In genomic region chr13:69324109-69324886, GRCh38 we compare ENCODE assay signal across 9 cellular contexts.
A peak's percentile ranks its signal among the peaks of the same experiment; 100 is the strongest.
DNase-seq lines count a peak whose midpoint lies in the region; ATAC-seq, FAIRE-seq and TF ChIP-seq lines count a peak whose summit lies in the region.
"Had no signal": no experiment of that assay in that cellular context is flagged by ENCODE, and none has a peak within 500 bp of the region (broad histone marks: within the 10 kb centered on the region; RNA-seq: fewer than 3 reads in every experiment).

No MANE protein-coding gene starts in this region.

- H3K4me3 Mint-ChIP-seq in astrocyte (ENCODE audit: unreplicated experiment) (no peak overlapping the region), osteocyte (ENCODE audit: unreplicated experiment) (no peak overlapping the region)
- H3K4me3 Mint-ChIP-seq: activated CD4-positive, alpha-beta T cell treated with anti-CD3 and anti-CD28 coated beads, Interleukin-2, amount 10 ng/mL, durations not matched to agents 24 days and 14 days had no signal

- H3K9ac ChIP-seq in astrocyte (ENCODE audit: low read length): no peak overlapping the region

- H3K36me3 Mint-ChIP-seq in astrocyte (ENCODE audit: low read depth, unreplicated experiment) (no peaks in the 10 kb centered on the region), osteocyte (ENCODE audit: unreplicated experiment) (no peaks in the 10 kb centered on the region)

- H3K27me3 ChIP-seq in astrocyte (ENCODE audit: insufficient read depth, low read length): no peaks in the 10 kb centered on the region

- no peaks in the 10 kb centered on the region for H3K36me3 ChIP-seq in astrocyte (ENCODE audit: insufficient read depth, low read length)

- FAIRE-seq in astrocyte (lab: Jason Lieb, UNC): no peak

- H3K27me3 Mint-ChIP-seq in astrocyte (ENCODE audit: low read depth, unreplicated experiment) (no peaks in the 10 kb centered on the region), osteocyte (ENCODE audit: unreplicated experiment) (peaks cover 3% of the 10 kb centered on the region)
- H3K27me3 Mint-ChIP-seq: activated CD4-positive, alpha-beta T cell treated with anti-CD3 and anti-CD28 coated beads, Interleukin-2, amount 10 ng/mL, durations not matched to agents 24 days and 14 days had no signal

- no peaks in the 10 kb centered on the region for H4K20me1 ChIP-seq in astrocyte (ENCODE audit: insufficient read depth, low read length)

- peaks cover 9% of the 10 kb centered on the region for H3K4me1 Mint-ChIP-seq in astrocyte (ENCODE audit: low read depth, unreplicated experiment)
- H3K4me1 Mint-ChIP-seq in osteocyte (ENCODE audit: unreplicated experiment): no peaks in the 10 kb centered on the region
- H3K4me1 Mint-ChIP-seq: activated CD4-positive, alpha-beta T cell treated with anti-CD3 and anti-CD28 coated beads, Interleukin-2, amount 10 ng/mL, durations not matched to agents 24 days and 14 days had no signal

- DNase-seq in NCI-H2227 (lab: John Stamatoyannopoulos, UW; ENCODE audit: unreplicated experiment) (peak; percentile 51), astrocyte (ENCODE audit: low read depth) (peak; percentile 25), osteocyte (ENCODE audit: extremely low spot score, unreplicated experiment) (no peak)
- DNase-seq: activated CD4-positive, alpha-beta T cell treated with anti-CD3 and anti-CD28 coated beads, Interleukin-2, amount 10 ng/mL, durations not matched to agents 24 days and 14 days; midbrain had no signal

- H3K4me3 ChIP-seq in astrocyte (ENCODE audit: insufficient read depth, low read depth, low read length): no peak overlapping the region

- no peak overlapping the region for H3K4me2 ChIP-seq in astrocyte (ENCODE audit: low read length)

- TF ChIP-seq CTCF in astrocyte (IDR thresholded peaks at IDR 0.05; ENCODE audit: insufficient read depth, low read depth, low read length) (peak; percentile 16), osteocyte (IDR thresholded peaks at IDR 0.05) (peak; percentile 51)

- H3K9me3 Mint-ChIP-seq in astrocyte (ENCODE audit: unreplicated experiment): no peaks in the 10 kb centered on the region
- no peaks in the 10 kb centered on the region for H3K9me3 Mint-ChIP-seq in osteocyte (ENCODE audit: unreplicated experiment)
- H3K9me3 Mint-ChIP-seq: activated CD4-positive, alpha-beta T cell treated with anti-CD3 and anti-CD28 coated beads, Interleukin-2, amount 10 ng/mL, durations not matched to agents 24 days and 14 days had no signal

- no peaks in the 10 kb centered on the region for H3K4me1 ChIP-seq in astrocyte (ENCODE audit: insufficient read depth, low read length)

- ATAC-seq in HG03432 (IDR thresholded peaks at IDR 0.05; ENCODE audit: unreplicated experiment) (peak; percentile 48), GM19452 (IDR thresholded peaks at IDR 0.05; ENCODE audit: unreplicated experiment) (no peak), HG03097 (IDR thresholded peaks at IDR 0.05; ENCODE audit: low FRiP score, unreplicated experiment) (no peak), HG02870 (IDR thresholded peaks at IDR 0.05; ENCODE audit: unreplicated experiment) (no peak)

- H3K9me3 ChIP-seq in astrocyte (ENCODE audit: insufficient read depth, low read depth, low read length): no peaks in the 10 kb centered on the region

- H3K27ac Mint-ChIP-seq in astrocyte (ENCODE audit: unreplicated experiment) (no peak overlapping the region), osteocyte (ENCODE audit: unreplicated experiment) (no peak overlapping the region)
- H3K27ac Mint-ChIP-seq: activated CD4-positive, alpha-beta T cell treated with anti-CD3 and anti-CD28 coated beads, Interleukin-2, amount 10 ng/mL, durations not matched to agents 24 days and 14 days had no signal

- H3K27ac ChIP-seq in astrocyte (ENCODE audit: low read depth, low read length): no peak overlapping the region

- H3K79me2 ChIP-seq in astrocyte (ENCODE audit: insufficient read depth, low read length): no peaks in the 10 kb centered on the region

- no peak overlapping the region for H2AFZ ChIP-seq in astrocyte (ENCODE audit: low read depth, low read length)
